In genomic region chr11:62103141-62103540, GRCh38 we compare ENCODE assay signal across 24 cellular contexts.
"Had no signal": no experiment of that assay in that cellular context is flagged by ENCODE, and none has a peak within 500 bp of the region (broad histone marks: within the 10 kb centered on the region; RNA-seq: fewer than 3 reads in every experiment).

No MANE protein-coding gene starts in this region.

- H3K9me3 Mint-ChIP-seq: activated CD4-positive, alpha-beta T cell treated with anti-CD3 and anti-CD28 coated beads, Interleukin-2, amount 10 ng/mL, durations not matched to agents 7 days and 5 days; activated T-cell treated with anti-CD3 and anti-CD28 coated beads, Interleukin-2, amount 50 U/mL, for 4 hours; activated T-helper 2 cell treated with anti-CD3 and anti-CD28 coated beads, Interferon-gamma antibody, Interleukin-2, Interleukin-4, amounts not matched to agents 10 μg/mL and 5 μg/mL and 100 μg/mL, durations not matched to agents 14 hours and 24 hours and 36 hours; neural crest cell had no signal

- DNase-seq: activated CD4-positive, alpha-beta T cell treated with anti-CD3 and anti-CD28 coated beads for 1 hour; activated CD4-positive, alpha-beta T cell treated with anti-CD3 and anti-CD28 coated beads, Interleukin-2, amount 10 ng/mL, durations not matched to agents 7 days and 5 days; activated CD8-positive, alpha-beta T cell treated with anti-CD3 and anti-CD28 coated beads for 36 hours; activated naive CD4-positive, alpha-beta T cell; activated T-cell treated with anti-CD3 and anti-CD28 coated beads, Interleukin-2, amount 50 U/mL, for 4 hours; anterior cingulate cortex; hippocampal formation; left ventricle myocardium superior; mammary epithelial cell; nucleus accumbens; pancreas; SK-N-SH; stimulated activated CD4-positive, alpha-beta T cell treated with anti-CD3 and anti-CD28 coated beads, Interleukin-2, amount 100 ng/mL, for 24 hours; stimulated activated naive B cell treated with anti-CD40 and anti-IgM and Interleukin-4, amounts not matched to agents 10 μg/mL and 1 μg/mL and 100 μg/mL, for 72 hours; SW 1271; T-helper 2 cell; upper lobe of right lung had no signal

- H3K4me1 ChIP-seq: prostate gland had no signal

- H3K36me3 Mint-ChIP-seq: activated naive CD8-positive, alpha-beta T cell; brain; stimulated activated naive B cell treated with anti-CD40 and anti-IgM and Interleukin-4, amounts not matched to agents 10 μg/mL and 1 μg/mL and 100 μg/mL, for 72 hours had no signal

- H3K4me2 ChIP-seq: SK-N-SH, smooth muscle cell had no signal

- H3K27me3 ChIP-seq: gastroesophageal sphincter, pancreas, upper lobe of right lung had no signal

- H3K4me3 ChIP-seq: gastroesophageal sphincter, pancreas, prostate gland, smooth muscle cell, upper lobe of right lung had no signal

- H3K27ac Mint-ChIP-seq: activated CD4-positive, alpha-beta T cell treated with anti-CD3 and anti-CD28 coated beads, Interleukin-2, amount 10 ng/mL, durations not matched to agents 7 days and 5 days; activated CD8-positive, alpha-beta T cell treated with anti-CD3 and anti-CD28 coated beads for 36 hours; activated naive CD8-positive, alpha-beta T cell; activated T-helper 2 cell treated with anti-CD3 and anti-CD28 coated beads, Interferon-gamma antibody, Interleukin-2, Interleukin-4, amounts not matched to agents 10 μg/mL and 5 μg/mL and 100 μg/mL, durations not matched to agents 14 hours and 24 hours and 36 hours; brain; stimulated activated naive B cell treated with anti-CD40 and anti-IgM and Interleukin-4, amounts not matched to agents 10 μg/mL and 1 μg/mL and 100 μg/mL, for 72 hours had no signal

- H3K27me3 Mint-ChIP-seq: activated CD4-positive, alpha-beta T cell treated with anti-CD3 and anti-CD28 coated beads, Interleukin-2, amount 10 ng/mL, durations not matched to agents 7 days and 5 days; activated naive CD8-positive, alpha-beta T cell had no signal

- ATAC-seq: activated CD8-positive, alpha-beta T cell treated with anti-CD3 and anti-CD28 coated beads for 36 hours; activated T-cell treated with anti-CD3 and anti-CD28 coated beads, Interleukin-2, amount 50 U/mL, for 4 hours; gastroesophageal sphincter; left ventricle myocardium superior; pancreas; stimulated activated naive B cell treated with anti-CD40 and anti-IgM and Interleukin-4, amounts not matched to agents 10 μg/mL and 1 μg/mL and 100 μg/mL, for 72 hours; upper lobe of right lung had no signal

- H3K9me2 ChIP-seq: SK-N-SH had no signal

- H3K9me3 ChIP-seq: gastroesophageal sphincter, pancreas, prostate gland, SK-N-SH, upper lobe of right lung had no signal

- H3K27ac ChIP-seq: pancreas, prostate gland, upper lobe of right lung had no signal

- H3K36me3 ChIP-seq: gastroesophageal sphincter, pancreas, prostate gland, upper lobe of right lung had no signal

- H3K4me3 Mint-ChIP-seq: activated CD4-positive, alpha-beta T cell treated with anti-CD3 and anti-CD28 coated beads, Interleukin-2, amount 10 ng/mL, durations not matched to agents 7 days and 5 days; activated CD8-positive, alpha-beta T cell treated with anti-CD3 and anti-CD28 coated beads for 36 hours; activated naive CD8-positive, alpha-beta T cell; activated T-cell treated with anti-CD3 and anti-CD28 coated beads, Interleukin-2, amount 50 U/mL, for 4 hours; brain; neural crest cell; stimulated activated naive B cell treated with anti-CD40 and anti-IgM and Interleukin-4, amounts not matched to agents 10 μg/mL and 1 μg/mL and 100 μg/mL, for 72 hours had no signal
